24 cellular contexts compared by ENCODE assay signal in genomic region chr20:6831461-6831860, GRCh38.
"Had no signal": no experiment of that assay in that cellular context is flagged by ENCODE, and none has a peak within 500 bp of the region (broad histone marks: within the 10 kb centered on the region; RNA-seq: fewer than 3 reads in every experiment).

No MANE protein-coding gene starts in this region.

- H3K4me1 ChIP-seq: colonic mucosa, esophagus muscularis mucosa, foreskin keratinocyte, gastroesophageal sphincter, heart left ventricle, left lung, lower lobe of right lung had no signal

- H3K79me2 ChIP-seq: hepatocyte had no signal

- H3K36me3 ChIP-seq: colonic mucosa, esophagus muscularis mucosa, gastroesophageal sphincter, heart left ventricle, left lung, lower lobe of right lung had no signal

- H2AFZ ChIP-seq: hepatocyte had no signal

- DNase-seq: colonic mucosa; cortex of kidney; effector CD8-positive, alpha-beta T cell; effector memory CD8-positive, alpha-beta T cell; endodermal cell; foreskin keratinocyte; heart left ventricle; hypothalamus; immature natural killer cell; islet precursor cell; kidney; kidney glomerular epithelial cell; left cardiac atrium; left lung; left ventricle myocardium superior; lower lobe of right lung; mesenchymal stem cell; midbrain; naive thymus-derived CD4-positive, alpha-beta T cell had no signal

- H3K4me3 ChIP-seq: colonic mucosa, esophagus muscularis mucosa, gastroesophageal sphincter, heart left ventricle, hepatocyte, left lung, lower lobe of right lung had no signal

- FAIRE-seq: endometrium, frontal cortex, kidney had no signal

- H3K9me3 ChIP-seq: colonic mucosa, esophagus muscularis mucosa, gastroesophageal sphincter, heart left ventricle, left lung, lower lobe of right lung had no signal

- H3K27me3 ChIP-seq: colonic mucosa, esophagus muscularis mucosa, foreskin keratinocyte, gastroesophageal sphincter, heart left ventricle, hepatocyte, left lung had no signal

- ATAC-seq: effector memory CD8-positive, alpha-beta T cell; foreskin keratinocyte; gastroesophageal sphincter; heart left ventricle; left cardiac atrium; left lung; left ventricle myocardium superior; lower lobe of right lung; naive thymus-derived CD4-positive, alpha-beta T cell had no signal

- H3K4me2 ChIP-seq: hepatocyte had no signal

- H3K27ac ChIP-seq: colonic mucosa, esophagus muscularis mucosa, foreskin keratinocyte, gastroesophageal sphincter, heart left ventricle, hepatocyte, left lung, lower lobe of right lung had no signal
